9 cellular contexts compared by ENCODE assay signal in genomic region chr9:86614871-86615849, GRCh38.
DNase-seq lines count a peak whose midpoint lies in the region; ATAC-seq and TF ChIP-seq lines count a peak whose summit lies in the region.
"Had no signal": no experiment of that assay in that cellular context is flagged by ENCODE, and none has a peak within 500 bp of the region (broad histone marks: within the 10 kb centered on the region; RNA-seq: fewer than 3 reads in every experiment).

No MANE protein-coding gene starts in this region.

- H3K4me1 Mint-ChIP-seq in nephron progenitor cell = peaks cover 32% of the 10 kb centered on the region
- no peaks in the 10 kb centered on the region for H3K4me1 Mint-ChIP-seq in activated T-cell treated with anti-CD3 and anti-CD28 coated beads, Interleukin-2, amount 50 U/mL, for 4 hours (ENCODE audit: low read depth)

- TF ChIP-seq CTCF in dorsolateral prefrontal cortex (IDR thresholded peaks at IDR 0.05 in 54 of 56, conservative IDR thresholded peaks at IDR 0.05 in 2 of 56; ENCODE audit: low read depth in 1 of 56, partially characterized antibody in 56 of 56) = peak in 55 of 56 donors; percentile 11 to 66 (median 44)
- peak; percentile 43 for TF ChIP-seq CTCF in neural cell (IDR thresholded peaks at IDR 0.05; ENCODE audit: poor library complexity, severe bottlenecking)
- TF ChIP-seq CTCF in nephron progenitor cell (IDR thresholded peaks at IDR 0.05) = no peak

- H3K4me3 ChIP-seq in dorsolateral prefrontal cortex (no peak overlapping the region), neural cell (ENCODE audit: low read length) (no peak overlapping the region)

- H3K79me2 ChIP-seq in neural cell (replicated peaks; ENCODE audit: insufficient read depth, low read length) = no peaks in the 10 kb centered on the region

- H3K27ac Mint-ChIP-seq in nephron progenitor cell = no peak overlapping the region
- H3K27ac Mint-ChIP-seq: dendritic cell treated with granulocyte-macrophage colony-stimulating factor and Interleukin-4, amounts not matched to agents 40 ng/mL and 50 ng/mL, for 4 days had no signal

- no peaks in the 10 kb centered on the region for H3K36me3 ChIP-seq in neural cell (ENCODE audit: insufficient read depth, low read length)

- H3K9me3 ChIP-seq in neural cell (ENCODE audit: low read length) = no peaks in the 10 kb centered on the region

- TF ChIP-seq EP300 in neural cell (conservative IDR thresholded peaks at IDR 0.05; ENCODE audit: poor library complexity, severe bottlenecking) = no peak

- H4K20me1 ChIP-seq in neural cell (ENCODE audit: insufficient read depth) = no peaks in the 10 kb centered on the region

- intact Hi-C loops in dorsolateral prefrontal cortex (cut with DNase I) = no loop called here

- H3K9me3 Mint-ChIP-seq in nephron progenitor cell = peaks cover 19% of the 10 kb centered on the region
- no peaks in the 10 kb centered on the region for H3K9me3 Mint-ChIP-seq in activated T-cell treated with anti-CD3 and anti-CD28 coated beads, Interleukin-2, amount 50 U/mL, for 4 hours
- H3K9me3 Mint-ChIP-seq: dendritic cell treated with granulocyte-macrophage colony-stimulating factor and Interleukin-4, amounts not matched to agents 40 ng/mL and 50 ng/mL, for 4 days had no signal

- no peak for ATAC-seq in HG02763 (IDR thresholded peaks at IDR 0.05; ENCODE audit: unreplicated experiment)
- ATAC-seq in activated T-cell treated with anti-CD3 and anti-CD28 coated beads, Interleukin-2, amount 50 U/mL, for 4 hours = no peak

- H3K4me2 ChIP-seq in neural cell (ENCODE audit: low read length) = no peak overlapping the region

- TF ChIP-seq RAD21 in neural cell (conservative IDR thresholded peaks at IDR 0.05) = peak; percentile 35

- no peak overlapping the region for H3K27ac ChIP-seq in dorsolateral prefrontal cortex
- H3K27ac ChIP-seq in neural cell (ENCODE audit: low read length) = no peak overlapping the region

- no peaks in the 10 kb centered on the region for H3K9me2 ChIP-seq in neural cell (ENCODE audit: insufficient read depth, low read length)

- no peak overlapping the region for H2AFZ ChIP-seq in neural cell (ENCODE audit: low read depth, low read length)

- no peak overlapping the region for H3K9ac ChIP-seq in neural cell (ENCODE audit: low read length)

- DNase-seq in GM03348 (ENCODE audit: low spot score) = peak; percentile 73
- DNase-seq in LHCN-M2 (ENCODE audit: low read depth) = peak; percentile 66
- DNase-seq in dorsolateral prefrontal cortex = peak in 1 of 10 donors; percentile 13
- no peak for DNase-seq in NOMO-1 treated with dmso at 0.1 percent for 144 hours (lab: John Stamatoyannopoulos, UW; ENCODE audit: unreplicated experiment)
- no peak for DNase-seq in nephron progenitor cell
- DNase-seq in activated T-cell treated with anti-CD3 and anti-CD28 coated beads, Interleukin-2, amount 50 U/mL, for 4 hours = no peak

- H3K27me3 ChIP-seq in dorsolateral prefrontal cortex (no peaks in the 10 kb centered on the region), neural cell (ENCODE audit: insufficient read depth, low read depth, low read length) (no peaks in the 10 kb centered on the region)

- H3K4me3 Mint-ChIP-seq in nephron progenitor cell = no peak overlapping the region
- H3K4me3 Mint-ChIP-seq in activated T-cell treated with anti-CD3 and anti-CD28 coated beads, Interleukin-2, amount 50 U/mL, for 4 hours = no peak overlapping the region
- H3K4me3 Mint-ChIP-seq: dendritic cell treated with granulocyte-macrophage colony-stimulating factor and Interleukin-4, amounts not matched to agents 40 ng/mL and 50 ng/mL, for 4 days had no signal

- peaks cover 18% of the 10 kb centered on the region for H3K36me3 Mint-ChIP-seq in nephron progenitor cell (ENCODE audit: low read depth)
- no peaks in the 10 kb centered on the region for H3K36me3 Mint-ChIP-seq in activated T-cell treated with anti-CD3 and anti-CD28 coated beads, Interleukin-2, amount 50 U/mL, for 4 hours (ENCODE audit: insufficient read depth)

- H3K27me3 Mint-ChIP-seq in nephron progenitor cell (ENCODE audit: low read depth, poor library complexity) = no peaks in the 10 kb centered on the region
- peaks cover 5% of the 10 kb centered on the region for H3K27me3 Mint-ChIP-seq in activated T-cell treated with anti-CD3 and anti-CD28 coated beads, Interleukin-2, amount 50 U/mL, for 4 hours (ENCODE audit: low read depth)
- H3K27me3 Mint-ChIP-seq: dendritic cell treated with granulocyte-macrophage colony-stimulating factor and Interleukin-4, amounts not matched to agents 40 ng/mL and 50 ng/mL, for 4 days had no signal

- H3F3A ChIP-seq in neural cell (ENCODE audit: insufficient read depth, low read length, poor library complexity, severe bottlenecking) = no peaks in the 10 kb centered on the region

TF ChIP-seq in neural cell, 6 proteins besides CTCF, POLR2A, EP300 and RAD21:
- peak; percentile 40 for TF ChIP-seq SMC3 (conservative IDR thresholded peaks at IDR 0.05; ENCODE audit: poor library complexity)
- TF ChIP-seq TAF1 (IDR thresholded peaks at IDR 0.05; ENCODE audit: low read depth) = no peak

Comparison
In these comparisons a context has a peak if more than half of its experiments do, and no peak if none do; other contexts are left out.
1. DNase-seq: peak in GM03348 (single experiment) and LHCN-M2 (single experiment); none in NOMO-1 treated with dmso at 0.1 percent for 144 hours (single experiment), nephron progenitor cell (single experiment) and activated T-cell treated with anti-CD3 and anti-CD28 coated beads, Interleukin-2, amount 50 U/mL, for 4 hours (single experiment).